ENCODE assay signal across 11 cellular contexts in genomic region chr18:48728204-48728833, GRCh38.
A peak's percentile ranks its signal among the peaks of the same experiment; 100 is the strongest.
DNase-seq lines count a peak whose midpoint lies in the region; ATAC-seq and TF ChIP-seq lines count a peak whose summit lies in the region.
"Had no signal": no experiment of that assay in that cellular context is flagged by ENCODE, and none has a peak within 500 bp of the region (broad histone marks: within the 10 kb centered on the region; RNA-seq: fewer than 3 reads in every experiment).

No MANE protein-coding gene starts in this region.

- H3K4me1 ChIP-seq in left ventricle myocardium inferior (peaks cover 31% of the 10 kb centered on the region), tibial artery (peaks cover 0 to 31% (median 14%) of the 10 kb centered on the region in 4 donors)

- H3K4me1 Mint-ChIP-seq in activated CD8-positive, alpha-beta T cell treated with anti-CD3 and anti-CD28 coated beads, Interleukin-2, amount 10 ng/mL, durations not matched to agents 7 days and 5 days (ENCODE audit: low read depth), result peaks cover 15% of the 10 kb centered on the region
- H3K4me1 Mint-ChIP-seq in activated CD8-positive, alpha-beta T cell treated with anti-CD3 and anti-CD28 coated beads for 36 hours (ENCODE audit: low read depth), result peaks cover 7% of the 10 kb centered on the region
- no peaks in the 10 kb centered on the region for H3K4me1 Mint-ChIP-seq in activated T-helper 17 cell treated with anti-CD3 and anti-CD28 coated beads, Interleukin-2, amount 50 U/mL, for 72 hours
- H3K4me1 Mint-ChIP-seq: central memory CD8-positive, alpha-beta T cell had no signal

- TF ChIP-seq CTCF in activated CD8-positive, alpha-beta T cell treated with anti-CD3 and anti-CD28 coated beads for 36 hours (IDR thresholded peaks at IDR 0.05), result no peak
- TF ChIP-seq CTCF in left ventricle myocardium inferior (IDR thresholded peaks at IDR 0.05; ENCODE audit: borderline replicate concordance) (no peak), tibial artery (IDR thresholded peaks at IDR 0.05) (no peak)

- CTCF ChIA-PET in activated CD8-positive, alpha-beta T cell treated with anti-CD3 and anti-CD28 coated beads, Interleukin-2, amount 10 ng/mL, durations not matched to agents 7 days and 5 days (lab: Charles Lee), result interaction anchor here (1.7 kb wide), 1 partner anchor 13 kb away, joined by 4 read pairs; no protein-coding TSS in a partner anchor
- CTCF ChIA-PET in activated CD8-positive, alpha-beta T cell treated with anti-CD3 and anti-CD28 coated beads for 36 hours (lab: Charles Lee), result interaction anchor here (0.9 kb wide), 1 partner anchor 51 kb away, joined by 3 read pairs; no protein-coding TSS in a partner anchor

- H3K27ac ChIP-seq in left ventricle myocardium inferior (replicated peaks), result peak overlapping the region; percentile 55
- H3K27ac ChIP-seq in tibial artery, result peak overlapping the region; percentile 34 to 43

- POLR2A ChIA-PET in activated CD8-positive, alpha-beta T cell treated with anti-CD3 and anti-CD28 coated beads, Interleukin-2, amount 10 ng/mL, durations not matched to agents 7 days and 5 days (lab: Charles Lee), result no interaction called here
- POLR2A ChIA-PET in activated CD8-positive, alpha-beta T cell treated with anti-CD3 and anti-CD28 coated beads for 36 hours (lab: Charles Lee), result no interaction called here

- peaks cover 13% of the 10 kb centered on the region for H3K9me3 ChIP-seq in left ventricle myocardium inferior (replicated peaks)
- no peaks in the 10 kb centered on the region for H3K9me3 ChIP-seq in tibial artery

- intact Hi-C loops in activated CD8-positive, alpha-beta T cell treated with anti-CD3 and anti-CD28 coated beads for 36 hours (cut with micrococcal nuclease), result no loop called here
- intact Hi-C loops in left ventricle myocardium inferior (cut with micrococcal nuclease) (no loop called here), tibial artery (cut with DNase I; ENCODE audit: low total_unique reads) (no loop called here)

- H3K9me3 Mint-ChIP-seq in activated CD8-positive, alpha-beta T cell treated with anti-CD3 and anti-CD28 coated beads, Interleukin-2, amount 10 ng/mL, durations not matched to agents 7 days and 5 days (ENCODE audit: insufficient read depth), result no peaks in the 10 kb centered on the region
- H3K9me3 Mint-ChIP-seq in activated CD8-positive, alpha-beta T cell treated with anti-CD3 and anti-CD28 coated beads for 36 hours, result peaks cover 8% of the 10 kb centered on the region
- H3K9me3 Mint-ChIP-seq in activated T-helper 17 cell treated with anti-CD3 and anti-CD28 coated beads, Interleukin-2, amount 50 U/mL, for 72 hours, result no peaks in the 10 kb centered on the region
- H3K9me3 Mint-ChIP-seq: central memory CD8-positive, alpha-beta T cell had no signal

- DNase-seq in activated CD8-positive, alpha-beta T cell treated with anti-CD3 and anti-CD28 coated beads, Interleukin-2, amount 10 ng/mL, durations not matched to agents 7 days and 5 days, result no peak
- DNase-seq in activated CD8-positive, alpha-beta T cell treated with anti-CD3 and anti-CD28 coated beads for 36 hours, result no peak
- DNase-seq in left ventricle myocardium inferior (no peak), tibial artery (peak; percentile 62 to 78), NCI-H2107 (lab: John Stamatoyannopoulos, UW) (no peak)
- DNase-seq: activated CD8-positive, alpha-beta memory T cell treated with anti-CD3 and anti-CD28 coated beads for 24 hours had no signal

- peak overlapping the region; percentile 30 for H3K27ac Mint-ChIP-seq in activated CD8-positive, alpha-beta T cell treated with anti-CD3 and anti-CD28 coated beads, Interleukin-2, amount 10 ng/mL, durations not matched to agents 7 days and 5 days
- no peak overlapping the region for H3K27ac Mint-ChIP-seq in activated CD8-positive, alpha-beta T cell treated with anti-CD3 and anti-CD28 coated beads for 36 hours
- H3K27ac Mint-ChIP-seq in activated T-helper 17 cell treated with anti-CD3 and anti-CD28 coated beads, Interleukin-2, amount 50 U/mL, for 72 hours, result no peak overlapping the region

- no peak overlapping the region for H3K4me3 Mint-ChIP-seq in activated CD8-positive, alpha-beta T cell treated with anti-CD3 and anti-CD28 coated beads, Interleukin-2, amount 10 ng/mL, durations not matched to agents 7 days and 5 days
- H3K4me3 Mint-ChIP-seq in activated CD8-positive, alpha-beta T cell treated with anti-CD3 and anti-CD28 coated beads for 36 hours, result no peak overlapping the region
- no peak overlapping the region for H3K4me3 Mint-ChIP-seq in activated T-helper 17 cell treated with anti-CD3 and anti-CD28 coated beads, Interleukin-2, amount 50 U/mL, for 72 hours
- H3K4me3 Mint-ChIP-seq: central memory CD8-positive, alpha-beta T cell had no signal

- no peak for ATAC-seq in activated CD8-positive, alpha-beta T cell treated with anti-CD3 and anti-CD28 coated beads, Interleukin-2, amount 10 ng/mL, durations not matched to agents 7 days and 5 days
- no peak for ATAC-seq in activated CD8-positive, alpha-beta T cell treated with anti-CD3 and anti-CD28 coated beads for 36 hours
- peak; percentile 38 for ATAC-seq in activated T-helper 17 cell treated with anti-CD3 and anti-CD28 coated beads, Interleukin-2, amount 50 U/mL, for 72 hours (replicated peaks)
- ATAC-seq in HG02973 (IDR thresholded peaks at IDR 0.05; ENCODE audit: unreplicated experiment), result no peak
- ATAC-seq in GM18517 (IDR thresholded peaks at IDR 0.05; ENCODE audit: unreplicated experiment), result no peak
- ATAC-seq: Panc1 had no signal

- no peaks in the 10 kb centered on the region for H3K27me3 Mint-ChIP-seq in activated CD8-positive, alpha-beta T cell treated with anti-CD3 and anti-CD28 coated beads, Interleukin-2, amount 10 ng/mL, durations not matched to agents 7 days and 5 days (ENCODE audit: low read depth)
- no peaks in the 10 kb centered on the region for H3K27me3 Mint-ChIP-seq in activated CD8-positive, alpha-beta T cell treated with anti-CD3 and anti-CD28 coated beads for 36 hours
- no peaks in the 10 kb centered on the region for H3K27me3 Mint-ChIP-seq in activated T-helper 17 cell treated with anti-CD3 and anti-CD28 coated beads, Interleukin-2, amount 50 U/mL, for 72 hours
- H3K27me3 Mint-ChIP-seq: central memory CD8-positive, alpha-beta T cell had no signal

- H3K36me3 Mint-ChIP-seq in activated CD8-positive, alpha-beta T cell treated with anti-CD3 and anti-CD28 coated beads, Interleukin-2, amount 10 ng/mL, durations not matched to agents 7 days and 5 days (ENCODE audit: low read depth), result no peaks in the 10 kb centered on the region
- H3K36me3 Mint-ChIP-seq in activated CD8-positive, alpha-beta T cell treated with anti-CD3 and anti-CD28 coated beads for 36 hours (ENCODE audit: low read depth), result no peaks in the 10 kb centered on the region
- H3K36me3 Mint-ChIP-seq in activated T-helper 17 cell treated with anti-CD3 and anti-CD28 coated beads, Interleukin-2, amount 50 U/mL, for 72 hours (ENCODE audit: low read depth), result no peaks in the 10 kb centered on the region

- H3K4me3 ChIP-seq in left ventricle myocardium inferior (no peak overlapping the region), tibial artery (no peak overlapping the region)

- H3K36me3 ChIP-seq in left ventricle myocardium inferior (no peaks in the 10 kb centered on the region), tibial artery (no peaks in the 10 kb centered on the region)

- H3K27me3 ChIP-seq in left ventricle myocardium inferior (ENCODE audit: low read depth), result no peaks in the 10 kb centered on the region
- no peaks in the 10 kb centered on the region for H3K27me3 ChIP-seq in tibial artery

Comparison
In these comparisons a context has a peak if more than half of its experiments do, and no peak if none do; other contexts are left out.
1. DNase-seq: peak in tibial artery (2 of 2); none in activated CD8-positive, alpha-beta T cell treated with anti-CD3 and anti-CD28 coated beads, Interleukin-2, amount 10 ng/mL, durations not matched to agents 7 days and 5 days (single experiment), activated CD8-positive, alpha-beta T cell treated with anti-CD3 and anti-CD28 coated beads for 36 hours (single experiment), left ventricle myocardium inferior (single experiment) and NCI-H2107 (single experiment).